1 cellular context compared by ENCODE assay signal in genomic region chr15:56019819-56020218, GRCh38.
TF ChIP-seq lines count a peak whose summit lies in the region.

No MANE protein-coding gene starts in this region.

TF ChIP-seq in K562, 482 proteins besides CTCF, POLR2A, EP300 and RAD21 (continued from another document):
- no peak for TF ChIP-seq SMARCB1 (IDR thresholded peaks at IDR 0.05; ENCODE audit: insufficient read length, low read depth)
- TF ChIP-seq CHD2 (IDR thresholded peaks at IDR 0.05; ENCODE audit: low read depth, low read length), result no peak
- no peak for TF ChIP-seq ZNF79 (CRISPR knock-in tag; IDR thresholded peaks at IDR 0.05; ENCODE audit: low read depth)
- no peak for TF ChIP-seq BMI1 (IDR thresholded peaks at IDR 0.05; ENCODE audit: low read length)
- TF ChIP-seq HNRNPK (IDR thresholded peaks at IDR 0.05; ENCODE audit: low read depth, low read length, poor library complexity, severe bottlenecking), result no peak
- no peak for TF ChIP-seq NONO (IDR thresholded peaks at IDR 0.05; ENCODE audit: low read depth in 2 of 2, low read length in 1 of 2)
- no peak for TF ChIP-seq HMBOX1 (IDR thresholded peaks at IDR 0.05)
TF ChIP-seq in K562: peak in this region for 0.
